In the genomic region with DNA sequence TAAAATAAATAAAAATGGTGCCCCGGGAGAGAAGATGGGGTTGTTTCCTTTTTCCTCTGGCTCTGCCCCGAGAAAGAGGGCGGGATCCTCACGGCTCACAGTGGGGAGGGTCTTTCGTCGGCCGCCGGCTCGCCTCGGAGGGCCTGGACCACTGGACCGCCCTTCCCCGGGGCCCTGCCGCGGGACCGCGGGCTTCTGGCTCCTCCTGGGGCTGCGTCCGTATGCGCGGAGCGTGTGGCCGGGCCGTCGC, we compare ENCODE assay signal across 8 cellular contexts. TPM values are rescaled to one million over a fixed set of nuclear protein-coding genes. Genes with fewer than 3 reads are reported as not detected.
DNase-seq lines count a peak whose midpoint lies in the region; ATAC-seq and TF ChIP-seq lines count a peak whose summit lies in the region.

No MANE protein-coding gene starts in this region.

- TF ChIP-seq POLR2A in esophagus muscularis mucosa (IDR thresholded peaks at IDR 0.05; ENCODE audit: low read depth): no peak
- TF ChIP-seq POLR2A in stomach (IDR thresholded peaks at IDR 0.05): no peak

- TF ChIP-seq EP300 in esophagus muscularis mucosa (IDR thresholded peaks at IDR 0.05): no peak
- no peak for TF ChIP-seq EP300 in stomach (IDR thresholded peaks at IDR 0.05)

- no peak for DNase-seq in heart right ventricle
- no peak for DNase-seq in Right ventricle myocardium superior
- peak; percentile 82 for DNase-seq in NCI-H2227 (lab: John Stamatoyannopoulos, UW; ENCODE audit: unreplicated experiment)
- peak; percentile 50 for DNase-seq in esophagus muscularis mucosa (ENCODE audit: extremely low spot score)
- DNase-seq in stomach: no peak
- DNase-seq in nucleus accumbens (lab: John Stamatoyannopoulos, UW): no peak
- no peak for DNase-seq in hippocampal formation (lab: John Stamatoyannopoulos, UW)

- H3K9me3 ChIP-seq in heart right ventricle: no peaks in the 10 kb centered on the region
- no peaks in the 10 kb centered on the region for H3K9me3 ChIP-seq in esophagus muscularis mucosa
- peaks cover 0 to 14% (median 4%) of the 10 kb centered on the region in 4 donors for H3K9me3 ChIP-seq in stomach

- TF ChIP-seq CTCF in heart right ventricle (IDR thresholded peaks at IDR 0.05) (no peak), esophagus muscularis mucosa (IDR thresholded peaks at IDR 0.05) (no peak), stomach (IDR thresholded peaks at IDR 0.05) (no peak)

- H3K4me1 ChIP-seq in heart right ventricle (peaks cover 10 to 49% (median 36%) of the 10 kb centered on the region in 9 donors), esophagus muscularis mucosa (peaks cover 38 to 42% (median 42%) of the 10 kb centered on the region in 4 donors), stomach (peaks cover 34 to 47% (median 41%) of the 10 kb centered on the region in 4 donors)

- intact Hi-C loops in heart right ventricle (cut with DNase I) (no loop called here), Right ventricle myocardium superior (cut with DNase I) (no loop called here), esophagus muscularis mucosa (cut with DNase I) (no loop called here), stomach (cut with DNase I; ENCODE audit: low total_unique reads) (no loop called here)

- H3K4me3 ChIP-seq in heart right ventricle: peak overlapping the region in 7 of 10 donors; percentile 10 to 48 (median 27)
- peak overlapping the region; percentile 29 to 53 (median 34) for H3K4me3 ChIP-seq in esophagus muscularis mucosa
- H3K4me3 ChIP-seq in stomach: peak overlapping the region; percentile 9 to 51 (median 29)

- ATAC-seq in heart right ventricle (peak in 3 of 8 donors; percentile 8 to 33 (median 16)), Right ventricle myocardium superior (ENCODE audit: poor library complexity) (no peak), GM18861 (IDR thresholded peaks at IDR 0.05; ENCODE audit: unreplicated experiment) (no peak)

- H3K27ac ChIP-seq in heart right ventricle (no peak overlapping the region), esophagus muscularis mucosa (replicated peaks in 1 of 4) (no peak overlapping the region), stomach (no peak overlapping the region)

- WGBS in heart right ventricle, 2 donors: 0 to 1% methylated on average over 24 of the region's 24 CpGs
- WGBS in esophagus muscularis mucosa: 2% methylated on average over 10 of the region's 24 CpGs
- 1 to 4% (median 2%) methylated on average over 11 to 24 of the region's 24 CpGs for WGBS in stomach, 5 donors

- H3K36me3 ChIP-seq in heart right ventricle: no peaks in the 10 kb centered on the region
- no peaks in the 10 kb centered on the region for H3K36me3 ChIP-seq in esophagus muscularis mucosa
- no peaks in the 10 kb centered on the region for H3K36me3 ChIP-seq in stomach

- H3K27me3 ChIP-seq in heart right ventricle (peaks cover 59 to 100% (median 100%) of the 10 kb centered on the region in 7 donors), esophagus muscularis mucosa (peaks cover 23 to 100% (median 93%) of the 10 kb centered on the region in 4 donors), stomach (peaks cover 42 to 100% (median 94%) of the 10 kb centered on the region in 3 donors)

RNA-seq across cellular contexts. Expression of gene IGF2BP3, which starts 3.5 kb away (rescaled TPM):
- under 1 TPM in 3 of 10 donors, not detected in 7; 0.20 to 0.60 (median 0.49) TPM for total RNA-seq in heart right ventricle
- polyA plus RNA-seq in heart right ventricle: under 1 TPM in 1 of 2 donors, not detected in 1; 0.16 TPM
- total RNA-seq in Right ventricle myocardium superior: not detected
- total RNA-seq in esophagus muscularis mucosa: 1 to 10 TPM in 1 of 4 donors, under 1 TPM in 1, not detected in 2; 0.45 to 1.7 TPM
- total RNA-seq in stomach: 10 to 100 TPM in 1 of 5 donors, 1 to 10 TPM in 1, not detected in 3; 9.1 to 61.9 TPM
- 1 to 10 TPM in 1 of 3 donors, under 1 TPM in 1, not detected in 1; 0.43 to 1.2 TPM for polyA plus RNA-seq in stomach

RNA-seq across cellular contexts. Expression of gene TRA2A, which starts 58.0 kb away (rescaled TPM):
- total RNA-seq in heart right ventricle (10 to 100 TPM; 26.9 to 38.3 (median 31.2) TPM), Right ventricle myocardium superior (25.0 TPM), esophagus muscularis mucosa (10 to 100 TPM; 16.7 to 35.3 (median 28.7) TPM), stomach (10 to 100 TPM; 24.5 to 87.2 (median 43.4) TPM)
- polyA plus RNA-seq in heart right ventricle (10 to 100 TPM; 24.6 to 86.8 TPM), stomach (10 to 100 TPM; 36.8 to 53.4 (median 36.9) TPM)

Comparison
In these comparisons a context has a peak if more than half of its experiments do, and no peak if none do; other contexts are left out.
1. DNase-seq: peak in NCI-H2227 (single experiment) and esophagus muscularis mucosa (single experiment); none in heart right ventricle (0 of 2), Right ventricle myocardium superior (single experiment), stomach (single experiment), nucleus accumbens (0 of 56) and hippocampal formation (0 of 2).
2. Peak in every context shown above with its lines, with median percentiles within 50 percentile points of each other: H3K4me3 ChIP-seq.